ENCODE assay signal across 1 cellular context in genomic region chr14:37583358-37584210, GRCh38.
TF ChIP-seq lines count a peak whose summit lies in the region.

No MANE protein-coding gene starts in this region.

TF ChIP-seq in HepG2, 621 proteins besides CTCF, POLR2A, EP300 and RAD21 (continued from another document and continues in another):
- TF ChIP-seq GPN1 (CRISPR knock-in tag; IDR thresholded peaks at IDR 0.05; ENCODE audit: borderline replicate concordance) (0 out of 2 replicates have a peak, but pooled peaks have one; percentile 66), HNF1A (IDR thresholded peaks at IDR 0.05; ENCODE audit: low read depth) (no peak), HNF1A (CRISPR knock-in tag; IDR thresholded peaks at IDR 0.05; ENCODE audit: borderline replicate concordance) (no peak), ZFP1 (CRISPR knock-in tag; IDR thresholded peaks at IDR 0.05) (no peak), IRF9 (CRISPR knock-in tag; IDR thresholded peaks at IDR 0.05; ENCODE audit: borderline replicate concordance) (no peak), ZNF784 (CRISPR knock-in tag; IDR thresholded peaks at IDR 0.05; ENCODE audit: borderline replicate concordance) (no peak; the same call in 1 of the 2 replicates), HMGXB4 (CRISPR knock-in tag; IDR thresholded peaks at IDR 0.05; ENCODE audit: borderline replicate concordance in 1 of 2, low read depth in 1 of 2) (peak in 1 of 2 experiments; percentile 16; a peak in 2 of 4 replicates), ZNF318 (CRISPR knock-in tag; IDR thresholded peaks at IDR 0.05) (no peak), NR1H2 (CRISPR knock-in tag; IDR thresholded peaks at IDR 0.05; ENCODE audit: borderline replicate concordance, low read depth) (no peak), LCORL (IDR thresholded peaks at IDR 0.05) (no peak; the same call in 1 of the 2 replicates), LCORL (CRISPR knock-in tag; IDR thresholded peaks at IDR 0.05) (no peak), ZFP36L1 (CRISPR knock-in tag; IDR thresholded peaks at IDR 0.05) (no peak), BRD4 (CRISPR knock-in tag; IDR thresholded peaks at IDR 0.05) (no peak), CREM (IDR thresholded peaks at IDR 0.05) (no peak), CREM (CRISPR knock-in tag; IDR thresholded peaks at IDR 0.05) (no peak), ZNF317 (CRISPR knock-in tag; IDR thresholded peaks at IDR 0.05) (no peak), GMEB1 (CRISPR knock-in tag; IDR thresholded peaks at IDR 0.05; ENCODE audit: borderline replicate concordance) (no peak), PHF8 (CRISPR knock-in tag; IDR thresholded peaks at IDR 0.05) (peak; percentile 81), NFE2L2 (IDR thresholded peaks at IDR 0.05; ENCODE audit: low read length) (no peak), NR2C2 (CRISPR knock-in tag; IDR thresholded peaks at IDR 0.05; ENCODE audit: borderline replicate concordance) (no peak), ZNF510 (CRISPR knock-in tag; IDR thresholded peaks at IDR 0.05; ENCODE audit: low read depth) (no peak), ZBTB44 (CRISPR knock-in tag; IDR thresholded peaks at IDR 0.05) (0 out of 2 replicates have a peak, but pooled peaks have one; percentile 69), XRCC5 (optimal IDR thresholded peaks at IDR 0.05; ENCODE audit: low read length) (peak; percentile 84), SNRNP70 (IDR thresholded peaks at IDR 0.05; ENCODE audit: low read depth, low read length) (no peak), ZNF275 (CRISPR knock-in tag; IDR thresholded peaks at IDR 0.05; ENCODE audit: borderline replicate concordance) (no peak), ZBED4 (CRISPR knock-in tag; IDR thresholded peaks at IDR 0.05; ENCODE audit: borderline replicate concordance) (peak; percentile 97)
